ENCODE assay signal across 10 cellular contexts in genomic region chr6:121826156-121826810, GRCh38.
A peak's percentile ranks its signal among the peaks of the same experiment; 100 is the strongest.
DNase-seq lines count a peak whose midpoint lies in the region; ATAC-seq, FAIRE-seq and TF ChIP-seq lines count a peak whose summit lies in the region.
"Had no signal": no experiment of that assay in that cellular context is flagged by ENCODE, and none has a peak within 500 bp of the region (broad histone marks: within the 10 kb centered on the region; RNA-seq: fewer than 3 reads in every experiment).

No MANE protein-coding gene starts in this region.

- DNase-seq in BJ (ENCODE audit: low read depth) (peak; percentile 56), HTR-8/SVneo (ENCODE audit: insufficient read length, low spot score) (peak; percentile 33), astrocyte of the spinal cord (ENCODE audit: low read depth, low spot score) (peak; percentile 94), left lung (no peak), pancreas (no peak), iPS-NIHi7 (ENCODE audit: extremely low spot score) (no peak), NCI-H2171 (lab: John Stamatoyannopoulos, UW) (no peak), NOMO-1 treated with DMSO at 0.1 percent for 48 hours (lab: John Stamatoyannopoulos, UW; ENCODE audit: unreplicated experiment) (no peak)
- DNase-seq: uterus had no signal

- H3K9me3 ChIP-seq in left lung, result peaks cover 0 to 1% of the 10 kb centered on the region in 2 donors
- H3K9me3 ChIP-seq in pancreas, result no peaks in the 10 kb centered on the region
- H3K9me3 ChIP-seq: neutrophil, uterus had no signal

- TF ChIP-seq CTCF in BJ (IDR thresholded peaks at IDR 0.05; ENCODE audit: insufficient read depth, low read depth, low read length), result no peak
- no peak for TF ChIP-seq CTCF in astrocyte of the spinal cord (IDR thresholded peaks at IDR 0.05; ENCODE audit: low read depth, low read length)
- TF ChIP-seq CTCF in left lung (IDR thresholded peaks at IDR 0.05), result no peak
- no peak for TF ChIP-seq CTCF in pancreas (IDR thresholded peaks at IDR 0.05)

- no peaks in the 10 kb centered on the region for H3K4me1 ChIP-seq in left lung
- H3K4me1 ChIP-seq in pancreas, result no peaks in the 10 kb centered on the region
- H3K4me1 ChIP-seq: uterus had no signal

- no peaks in the 10 kb centered on the region for H3K27me3 ChIP-seq in BJ (ENCODE audit: control insufficient read depth, insufficient read depth, low read length)
- H3K27me3 ChIP-seq in left lung, result no peaks in the 10 kb centered on the region
- H3K27me3 ChIP-seq in pancreas, result no peaks in the 10 kb centered on the region
- H3K27me3 ChIP-seq: neutrophil, uterus had no signal

- WGBS in pancreas, 2 donors, result 84 to 85% methylated on average over 4 of the region's 4 CpGs

- CTCF ChIA-PET in BJ (lab: Yijun Ruan, JAX), result interaction anchor here (1.0 kb wide), 1 partner anchor 16 kb away, joined by 4 read pairs; no protein-coding TSS in a partner anchor

- H3K36me3 ChIP-seq in BJ (ENCODE audit: control insufficient read depth, insufficient read depth, low read length) (no peaks in the 10 kb centered on the region), left lung (no peaks in the 10 kb centered on the region), pancreas (no peaks in the 10 kb centered on the region)
- H3K36me3 ChIP-seq: neutrophil, uterus had no signal

- in situ Hi-C loops in astrocyte of the spinal cord (cut with HindIII; ENCODE audit: low sequenced_read_pairs), result no loop called here

- H3K4me3 ChIP-seq in BJ (ENCODE audit: low read depth, low read length) (no peak overlapping the region), astrocyte of the spinal cord (ENCODE audit: low read depth, low read length) (no peak overlapping the region), left lung (no peak overlapping the region), pancreas (no peak overlapping the region)
- H3K4me3 ChIP-seq: uterus had no signal

- intact Hi-C loops in left lung (cut with DNase I), result no loop called here
- intact Hi-C loops in pancreas (cut with DNase I), result no loop called here

- peak; percentile 31 for FAIRE-seq in HTR-8/SVneo (lab: Jason Lieb, UNC)
- FAIRE-seq in pancreas (lab: Jason Lieb, UNC), result no peak

- H3K27ac ChIP-seq in left lung, result no peak overlapping the region
- H3K27ac ChIP-seq in pancreas, result no peak overlapping the region
- H3K27ac ChIP-seq: neutrophil, uterus had no signal

- ATAC-seq in left lung, result peak; percentile 71
- no peak for ATAC-seq in pancreas

- POLR2A ChIA-PET in BJ (lab: Charles Lee), result no interaction called here

Comparison
In these comparisons a context has a peak if more than half of its experiments do, and no peak if none do; other contexts are left out.
1. DNase-seq: peak in BJ (single experiment), HTR-8/SVneo (single experiment) and astrocyte of the spinal cord (single experiment); none in left lung (0 of 2), pancreas (0 of 6), iPS-NIHi7 (single experiment), NCI-H2171 (single experiment) and NOMO-1 treated with DMSO at 0.1 percent for 48 hours (single experiment).